In the genomic region with DNA sequence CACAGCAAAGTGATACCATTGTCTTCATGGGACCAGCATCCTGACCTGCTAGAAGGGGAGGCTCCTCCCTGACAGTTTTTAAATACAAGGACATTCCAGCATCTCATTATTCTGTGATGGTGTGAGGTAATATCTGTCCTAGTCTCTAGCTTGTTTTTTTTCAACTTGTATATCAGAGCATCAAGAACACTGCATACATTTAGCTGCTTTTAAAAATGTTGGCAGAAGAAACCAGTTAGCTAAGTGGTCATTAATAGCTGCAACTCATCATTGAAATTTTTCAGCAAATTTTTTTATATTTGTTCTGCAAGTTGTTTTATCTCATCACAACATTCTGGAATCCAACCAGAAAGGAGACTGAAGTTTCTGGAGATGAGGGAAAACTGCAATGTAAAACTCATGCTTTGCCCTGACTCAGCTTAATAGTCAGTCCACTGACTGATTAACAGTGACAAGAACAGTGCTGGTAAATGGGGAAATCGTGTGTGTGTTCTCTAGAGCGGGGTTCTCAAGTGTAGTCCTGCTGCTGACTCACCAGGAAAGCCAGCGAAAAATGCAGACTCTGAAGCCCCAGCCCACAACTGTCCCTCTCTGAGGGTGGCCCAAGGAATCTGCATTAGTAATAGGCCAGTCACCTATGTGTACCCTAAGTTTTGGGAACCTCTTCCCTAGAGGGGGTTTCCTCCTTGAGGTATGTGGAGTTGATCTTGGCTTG, we compare ENCODE assay signal across 14 cellular contexts. TPM values are rescaled to one million over a fixed set of nuclear protein-coding genes. Genes with fewer than 3 reads are reported as not detected.
DNase-seq lines count a peak whose midpoint lies in the region; ATAC-seq and TF ChIP-seq lines count a peak whose summit lies in the region.
"Had no signal": no experiment of that assay in that cellular context is flagged by ENCODE, and none has a peak within 500 bp of the region (broad histone marks: within the 10 kb centered on the region; RNA-seq: fewer than 3 reads in every experiment).

No MANE protein-coding gene starts in this region.

- peaks cover 1% of the 10 kb centered on the region for H3K27me3 Mint-ChIP-seq in GM23338 (ENCODE audit: insufficient read depth, low read depth, poor library complexity)
- H3K27me3 Mint-ChIP-seq: activated naive CD8-positive, alpha-beta T cell treated with anti-CD3 and anti-CD28 coated beads, Interleukin-2, amount 50 U/mL, for 24 hours; T-cell had no signal

- no peaks in the 10 kb centered on the region for H3K9me2 ChIP-seq in GM23338 (ENCODE audit: insufficient read depth)

- H3K36me3 ChIP-seq in GM23338 (ENCODE audit: insufficient read depth) (no peaks in the 10 kb centered on the region), WERI-Rb-1 (0 out of 2 replicates have a peak, but pooled peaks cover 4% of the 10 kb centered on the region)

- no peaks in the 10 kb centered on the region for H3F3A ChIP-seq in GM23338 (replicated peaks; ENCODE audit: low read depth)

- DNase-seq in GM23338 (ENCODE audit: low spot score) (no peak), amniotic epithelial cell (ENCODE audit: low read depth) (peak; percentile 93), fibroblast of villous mesenchyme (ENCODE audit: low read depth) (peak; percentile 21), stromal cell of bone marrow (ENCODE audit: low read depth) (peak; percentile 67), cerebellar cortex (ENCODE audit: low spot score) (no peak), WERI-Rb-1 (no peak)
- DNase-seq: activated naive CD8-positive, alpha-beta T cell treated with anti-CD3 and anti-CD28 coated beads, Interleukin-2, amount 50 U/mL, for 24 hours; activated T-cell treated with anti-CD3 and anti-CD28 coated beads, Interleukin-2, amount 50 U/mL, for 1 hour; DMS 273 treated with DMSO at 0.1 percent for 48 hours; NCI-H1092; substantia nigra; T-cell had no signal

- H3K27ac Mint-ChIP-seq in GM23338 = no peak overlapping the region
- H3K27ac Mint-ChIP-seq: activated naive CD8-positive, alpha-beta T cell treated with anti-CD3 and anti-CD28 coated beads, Interleukin-2, amount 50 U/mL, for 24 hours; nephron; T-cell had no signal

- H3K27ac ChIP-seq in GM23338 (ENCODE audit: low read depth) (no peak overlapping the region), WERI-Rb-1 (no peak overlapping the region)

- no peak overlapping the region for H3K4me2 ChIP-seq in GM23338

- no peaks in the 10 kb centered on the region for H3K9me3 Mint-ChIP-seq in GM23338
- H3K9me3 Mint-ChIP-seq: activated naive CD8-positive, alpha-beta T cell treated with anti-CD3 and anti-CD28 coated beads, Interleukin-2, amount 50 U/mL, for 24 hours; nephron; T-cell had no signal

- no peak for TF ChIP-seq CTCF in GM23338 (conservative IDR thresholded peaks at IDR 0.05; ENCODE audit: low read depth in 2 of 2)
- TF ChIP-seq CTCF in fibroblast of villous mesenchyme (IDR thresholded peaks at IDR 0.05; ENCODE audit: insufficient read depth, low read depth, low read length) = no peak
- no peak for TF ChIP-seq CTCF in WERI-Rb-1 (IDR thresholded peaks at IDR 0.05; ENCODE audit: low read depth, low read length)

- no peaks in the 10 kb centered on the region for H3K79me2 ChIP-seq in GM23338 (replicated peaks; ENCODE audit: insufficient read depth)

- H3K9me3 ChIP-seq in WERI-Rb-1 (ENCODE audit: severe bottlenecking) = no peaks in the 10 kb centered on the region

- H3K4me1 ChIP-seq in GM23338 (ENCODE audit: insufficient read depth) = no peaks in the 10 kb centered on the region

- no peaks in the 10 kb centered on the region; the same call in 1 of the 2 replicates for H4K20me1 ChIP-seq in GM23338 (replicated peaks; ENCODE audit: insufficient read depth)

- no peak overlapping the region for H3K4me3 ChIP-seq in GM23338
- H3K4me3 ChIP-seq in fibroblast of villous mesenchyme (ENCODE audit: low read depth, low read length) = no peak overlapping the region
- H3K4me3 ChIP-seq in WERI-Rb-1 (ENCODE audit: low read depth, low read length) = no peak overlapping the region

- no peaks in the 10 kb centered on the region for H3K36me3 Mint-ChIP-seq in GM23338 (ENCODE audit: low read depth)

- H3K4me1 Mint-ChIP-seq in GM23338 = peaks cover 2% of the 10 kb centered on the region; the same call in 2 of the 3 replicates
- H3K4me1 Mint-ChIP-seq: activated naive CD8-positive, alpha-beta T cell treated with anti-CD3 and anti-CD28 coated beads, Interleukin-2, amount 50 U/mL, for 24 hours; nephron; T-cell had no signal

- H3K4me3 Mint-ChIP-seq in GM23338 = no peak overlapping the region
- H3K4me3 Mint-ChIP-seq: activated naive CD8-positive, alpha-beta T cell treated with anti-CD3 and anti-CD28 coated beads, Interleukin-2, amount 50 U/mL, for 24 hours; nephron; T-cell had no signal

- H2AFZ ChIP-seq in GM23338 = no peak overlapping the region

- ATAC-seq in GM23338 (peak; percentile 61), HG03039 (IDR thresholded peaks at IDR 0.05; ENCODE audit: unreplicated experiment) (no peak)
- ATAC-seq: activated naive CD8-positive, alpha-beta T cell treated with anti-CD3 and anti-CD28 coated beads, Interleukin-2, amount 50 U/mL, for 24 hours; T-cell had no signal

- H3K27me3 ChIP-seq in GM23338 (ENCODE audit: insufficient read depth) (no peaks in the 10 kb centered on the region), WERI-Rb-1 (ENCODE audit: insufficient read depth, low read depth, severe bottlenecking) (no peaks in the 10 kb centered on the region)

TF ChIP-seq in GM23338, 12 proteins besides CTCF, POLR2A, EP300 and RAD21 (continues in another document):
- TF ChIP-seq POLR2AphosphoS5 (IDR thresholded peaks at IDR 0.05; ENCODE audit: low read depth) (no peak), STAT1 (IDR thresholded peaks at IDR 0.05; ENCODE audit: unreplicated experiment) (no peak), EZH2phosphoT487 (IDR thresholded peaks at IDR 0.05; ENCODE audit: unreplicated experiment) (no peak), EZH2 (IDR thresholded peaks at IDR 0.05; ENCODE audit: low read depth, unreplicated experiment) (no peak), CREB1 (CRISPR knock-in tag; IDR thresholded peaks at IDR 0.05; ENCODE audit: low read depth) (no peak), ZNF331 (CRISPR knock-in tag; IDR thresholded peaks at IDR 0.05; ENCODE audit: low read depth) (no peak), NANOG (IDR thresholded peaks at IDR 0.05; ENCODE audit: borderline replicate concordance) (no peak), ZNF114 (CRISPR knock-in tag; IDR thresholded peaks at IDR 0.05) (no peak), JUNB (IDR thresholded peaks at IDR 0.05; ENCODE audit: unreplicated experiment) (no peak)
- TF ChIP-seq, protein P1, sequence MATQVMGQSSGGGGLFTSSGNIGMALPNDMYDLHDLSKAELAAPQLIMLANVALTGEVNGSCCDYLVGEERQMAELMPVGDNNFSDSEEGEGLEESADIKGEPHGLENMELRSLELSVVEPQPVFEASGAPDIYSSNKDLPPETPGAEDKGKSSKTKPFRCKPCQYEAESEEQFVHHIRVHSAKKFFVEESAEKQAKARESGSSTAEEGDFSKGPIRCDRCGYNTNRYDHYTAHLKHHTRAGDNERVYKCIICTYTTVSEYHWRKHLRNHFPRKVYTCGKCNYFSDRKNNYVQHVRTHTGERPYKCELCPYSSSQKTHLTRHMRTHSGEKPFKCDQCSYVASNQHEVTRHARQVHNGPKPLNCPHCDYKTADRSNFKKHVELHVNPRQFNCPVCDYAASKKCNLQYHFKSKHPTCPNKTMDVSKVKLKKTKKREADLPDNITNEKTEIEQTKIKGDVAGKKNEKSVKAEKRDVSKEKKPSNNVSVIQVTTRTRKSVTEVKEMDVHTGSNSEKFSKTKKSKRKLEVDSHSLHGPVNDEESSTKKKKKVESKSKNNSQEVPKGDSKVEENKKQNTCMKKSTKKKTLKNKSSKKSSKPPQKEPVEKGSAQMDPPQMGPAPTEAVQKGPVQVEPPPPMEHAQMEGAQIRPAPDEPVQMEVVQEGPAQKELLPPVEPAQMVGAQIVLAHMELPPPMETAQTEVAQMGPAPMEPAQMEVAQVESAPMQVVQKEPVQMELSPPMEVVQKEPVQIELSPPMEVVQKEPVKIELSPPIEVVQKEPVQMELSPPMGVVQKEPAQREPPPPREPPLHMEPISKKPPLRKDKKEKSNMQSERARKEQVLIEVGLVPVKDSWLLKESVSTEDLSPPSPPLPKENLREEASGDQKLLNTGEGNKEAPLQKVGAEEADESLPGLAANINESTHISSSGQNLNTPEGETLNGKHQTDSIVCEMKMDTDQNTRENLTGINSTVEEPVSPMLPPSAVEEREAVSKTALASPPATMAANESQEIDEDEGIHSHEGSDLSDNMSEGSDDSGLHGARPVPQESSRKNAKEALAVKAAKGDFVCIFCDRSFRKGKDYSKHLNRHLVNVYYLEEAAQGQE (IDR thresholded peaks at IDR 0.05; ENCODE audit: unreplicated experiment) = no peak
- TF ChIP-seq, protein P2, sequence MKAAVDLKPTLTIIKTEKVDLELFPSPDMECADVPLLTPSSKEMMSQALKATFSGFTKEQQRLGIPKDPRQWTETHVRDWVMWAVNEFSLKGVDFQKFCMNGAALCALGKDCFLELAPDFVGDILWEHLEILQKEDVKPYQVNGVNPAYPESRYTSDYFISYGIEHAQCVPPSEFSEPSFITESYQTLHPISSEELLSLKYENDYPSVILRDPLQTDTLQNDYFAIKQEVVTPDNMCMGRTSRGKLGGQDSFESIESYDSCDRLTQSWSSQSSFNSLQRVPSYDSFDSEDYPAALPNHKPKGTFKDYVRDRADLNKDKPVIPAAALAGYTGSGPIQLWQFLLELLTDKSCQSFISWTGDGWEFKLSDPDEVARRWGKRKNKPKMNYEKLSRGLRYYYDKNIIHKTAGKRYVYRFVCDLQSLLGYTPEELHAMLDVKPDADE (IDR thresholded peaks at IDR 0.05) = no peak

RNA-seq across cellular contexts. Expression of a gene that starts 17.9 kb away (rescaled TPM):
- total RNA-seq in GM23338 (2014; rRNA removed; shearing (Covaris generic)) = 3.7 and 4.5 TPM in 2 replicates
- polyA plus RNA-seq in GM23338 (2016; fragmentation: Nextera tagmentation; extraction: Ambion mirVana) = 3.3 and 3.5 TPM in 2 replicates
- 3.5 TPM in 2 replicates for total RNA-seq in fibroblast of villous mesenchyme

RNA-seq across cellular contexts. Expression of a gene that starts 44.4 kb away (rescaled TPM):
- total RNA-seq in GM23338 (2014; rRNA removed; shearing (Covaris generic)) = 34.2 and 36.5 TPM in 2 replicates
- 16.2 and 18.4 TPM in 2 replicates for polyA plus RNA-seq in GM23338 (2016; fragmentation: Nextera tagmentation; extraction: Ambion mirVana)
- total RNA-seq in fibroblast of villous mesenchyme = 57.7 and 70.4 TPM in 2 replicates

Comparison
In these comparisons a context has a peak if more than half of its experiments do, and no peak if none do; other contexts are left out.
1. DNase-seq: peak in amniotic epithelial cell (single experiment), fibroblast of villous mesenchyme (single experiment) and stromal cell of bone marrow (single experiment); none in GM23338 (single experiment), cerebellar cortex (single experiment) and WERI-Rb-1 (single experiment).